ENCODE assay signal across 15 cellular contexts in the genomic region with DNA sequence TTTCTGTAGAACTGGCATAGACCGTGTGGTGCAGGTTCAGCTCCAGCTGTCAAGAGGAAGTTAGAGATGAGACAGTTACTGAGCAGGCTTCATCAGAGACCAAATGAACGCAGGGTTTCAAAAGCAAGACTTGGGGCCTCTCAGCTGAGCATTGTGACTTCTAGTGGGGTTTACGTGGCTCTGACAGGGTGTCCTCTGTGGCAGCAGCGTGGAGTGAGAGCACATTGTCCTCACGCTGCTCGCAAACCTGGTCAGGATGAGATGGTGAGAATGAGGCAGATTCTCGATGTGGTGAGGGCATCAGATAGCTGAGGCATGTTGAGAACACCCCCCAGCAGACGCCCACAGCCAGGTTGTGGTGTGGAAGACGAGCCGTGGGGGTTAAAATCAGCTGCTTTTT.
DNase-seq lines count a peak whose midpoint lies in the region; ATAC-seq and TF ChIP-seq lines count a peak whose summit lies in the region.
"Had no signal": no experiment of that assay in that cellular context is flagged by ENCODE, and none has a peak within 500 bp of the region (broad histone marks: within the 10 kb centered on the region; RNA-seq: fewer than 3 reads in every experiment).

No MANE protein-coding gene starts in this region.

- no peak for ATAC-seq in CD4-positive, CD25-positive, alpha-beta regulatory T cell (ENCODE audit: low read depth in 2 of 2)
- ATAC-seq: esophagus mucosa had no signal

- H3K27me3 ChIP-seq in CD4-positive, CD25-positive, alpha-beta regulatory T cell (ENCODE audit: control insufficient read depth, insufficient read depth, low read length), result no peaks in the 10 kb centered on the region

- H3K9me3 ChIP-seq in CD4-positive, CD25-positive, alpha-beta regulatory T cell (ENCODE audit: control insufficient read depth in 2 of 2, low read length in 2 of 2), result no peaks in the 10 kb centered on the region
- H3K9me3 ChIP-seq: BE2C, SK-N-SH had no signal

- DNase-seq in T-helper 1 cell (no peak), nephron progenitor cell (no peak), NCI-H524 treated with DMSO at 0.1 percent for 48 hours (lab: John Stamatoyannopoulos, UW) (no peak), NCI-H774 (lab: John Stamatoyannopoulos, UW) (no peak), iPS-NIHi7 (ENCODE audit: extremely low spot score) (no peak)
- no peak for DNase-seq in CD4-positive, CD25-positive, alpha-beta regulatory T cell
- no peak for DNase-seq in T-helper 2 cell treated with Interferon-gamma antibody and Interleukin-4, amounts not matched to agents 5 μg/mL and 100 μg/mL, for 36 hours (ENCODE audit: low spot score)
- DNase-seq: BE2C; central memory CD4-positive, alpha-beta T cell; DMS 273 treated with DMSO at 0.1 percent for 48 hours; effector CD8-positive, alpha-beta T cell; NCI-H1694; SK-N-SH had no signal

- H3K36me3 Mint-ChIP-seq in T-helper 1 cell treated with Interleukin-12 subunit alpha and Interleukin-12 subunit beta and Interleukin-4 antibody, amounts not matched to agents 30 μg/mL and 1 μg/mL, for 36 hours (ENCODE audit: low read depth), result peaks cover 2% of the 10 kb centered on the region
- no peaks in the 10 kb centered on the region for H3K36me3 Mint-ChIP-seq in CD4-positive, CD25-positive, alpha-beta regulatory T cell
- H3K36me3 Mint-ChIP-seq in T-helper 2 cell treated with Interferon-gamma antibody and Interleukin-4, amounts not matched to agents 5 μg/mL and 100 μg/mL, for 36 hours (ENCODE audit: low read depth), result no peaks in the 10 kb centered on the region
- H3K36me3 Mint-ChIP-seq in nephron progenitor cell (ENCODE audit: low read depth), result no peaks in the 10 kb centered on the region

- H3K4me3 Mint-ChIP-seq in T-helper 1 cell treated with Interleukin-12 subunit alpha and Interleukin-12 subunit beta and Interleukin-4 antibody, amounts not matched to agents 30 μg/mL and 1 μg/mL, for 36 hours, result no peak overlapping the region
- H3K4me3 Mint-ChIP-seq in CD4-positive, CD25-positive, alpha-beta regulatory T cell, result no peak overlapping the region
- H3K4me3 Mint-ChIP-seq in T-helper 2 cell treated with Interferon-gamma antibody and Interleukin-4, amounts not matched to agents 5 μg/mL and 100 μg/mL, for 36 hours, result no peak overlapping the region
- peak overlapping the region; percentile 16 for H3K4me3 Mint-ChIP-seq in nephron progenitor cell

- no peaks in the 10 kb centered on the region for H3K9me3 Mint-ChIP-seq in T-helper 1 cell treated with Interleukin-12 subunit alpha and Interleukin-12 subunit beta and Interleukin-4 antibody, amounts not matched to agents 30 μg/mL and 1 μg/mL, for 36 hours
- peaks cover 0 to 2% (median 0%) of the 10 kb centered on the region in 7 donors for H3K9me3 Mint-ChIP-seq in CD4-positive, CD25-positive, alpha-beta regulatory T cell
- H3K9me3 Mint-ChIP-seq in T-helper 2 cell treated with Interferon-gamma antibody and Interleukin-4, amounts not matched to agents 5 μg/mL and 100 μg/mL, for 36 hours, result no peaks in the 10 kb centered on the region
- no peaks in the 10 kb centered on the region for H3K9me3 Mint-ChIP-seq in nephron progenitor cell

- H3K27ac ChIP-seq in CD4-positive, CD25-positive, alpha-beta regulatory T cell (ENCODE audit: insufficient read depth, low read length, poor library complexity, severe bottlenecking), result no peak overlapping the region

- no peak for TF ChIP-seq CTCF in nephron progenitor cell (IDR thresholded peaks at IDR 0.05)

- no peaks in the 10 kb centered on the region for H3K36me3 ChIP-seq in CD4-positive, CD25-positive, alpha-beta regulatory T cell (ENCODE audit: control insufficient read depth, insufficient read depth, low read length)
- H3K36me3 ChIP-seq: BE2C had no signal

- H3K27ac Mint-ChIP-seq in T-helper 1 cell treated with Interleukin-12 subunit alpha and Interleukin-12 subunit beta and Interleukin-4 antibody, amounts not matched to agents 30 μg/mL and 1 μg/mL, for 36 hours, result peak overlapping the region; percentile 38
- H3K27ac Mint-ChIP-seq in CD4-positive, CD25-positive, alpha-beta regulatory T cell, result peak overlapping the region in 2 of 3 donors; percentile 26 to 43
- peak overlapping the region; percentile 57 for H3K27ac Mint-ChIP-seq in T-helper 2 cell treated with Interferon-gamma antibody and Interleukin-4, amounts not matched to agents 5 μg/mL and 100 μg/mL, for 36 hours
- H3K27ac Mint-ChIP-seq in nephron progenitor cell, result no peak overlapping the region

- peaks cover 13% of the 10 kb centered on the region for H3K4me1 Mint-ChIP-seq in T-helper 1 cell treated with Interleukin-12 subunit alpha and Interleukin-12 subunit beta and Interleukin-4 antibody, amounts not matched to agents 30 μg/mL and 1 μg/mL, for 36 hours (ENCODE audit: low read depth)
- H3K4me1 Mint-ChIP-seq in CD4-positive, CD25-positive, alpha-beta regulatory T cell, result peaks cover 0 to 15% (median 2%) of the 10 kb centered on the region in 4 donors
- H3K4me1 Mint-ChIP-seq in T-helper 2 cell treated with Interferon-gamma antibody and Interleukin-4, amounts not matched to agents 5 μg/mL and 100 μg/mL, for 36 hours (ENCODE audit: low read depth), result peaks cover 11% of the 10 kb centered on the region
- peaks cover 84% of the 10 kb centered on the region for H3K4me1 Mint-ChIP-seq in nephron progenitor cell

- no peak overlapping the region for H3K4me3 ChIP-seq in CD4-positive, CD25-positive, alpha-beta regulatory T cell (ENCODE audit: low read depth, low read length)

- peaks cover 33% of the 10 kb centered on the region for H3K27me3 Mint-ChIP-seq in T-helper 1 cell treated with Interleukin-12 subunit alpha and Interleukin-12 subunit beta and Interleukin-4 antibody, amounts not matched to agents 30 μg/mL and 1 μg/mL, for 36 hours (ENCODE audit: low read depth)
- H3K27me3 Mint-ChIP-seq in CD4-positive, CD25-positive, alpha-beta regulatory T cell, result peaks cover 6% of the 10 kb centered on the region
- peaks cover 16% of the 10 kb centered on the region for H3K27me3 Mint-ChIP-seq in T-helper 2 cell treated with Interferon-gamma antibody and Interleukin-4, amounts not matched to agents 5 μg/mL and 100 μg/mL, for 36 hours (ENCODE audit: low read depth)
- H3K27me3 Mint-ChIP-seq in nephron progenitor cell (ENCODE audit: low read depth, poor library complexity), result peaks cover 32% of the 10 kb centered on the region

- H3K4me1 ChIP-seq in CD4-positive, CD25-positive, alpha-beta regulatory T cell (ENCODE audit: control insufficient read depth, insufficient read depth, low read length, poor library complexity, severe bottlenecking), result no peaks in the 10 kb centered on the region
- H3K4me1 ChIP-seq: BE2C had no signal
